29 cellular contexts compared by ENCODE assay signal in genomic region chr15:62561572-62561970, GRCh38.
A peak's percentile ranks its signal among the peaks of the same experiment; 100 is the strongest.
DNase-seq lines count a peak whose midpoint lies in the region; ATAC-seq and TF ChIP-seq lines count a peak whose summit lies in the region.
"Had no signal": no experiment of that assay in that cellular context is flagged by ENCODE, and none has a peak within 500 bp of the region (broad histone marks: within the 10 kb centered on the region; RNA-seq: fewer than 3 reads in every experiment).

No MANE protein-coding gene starts in this region.

- no peak overlapping the region for H2AFZ ChIP-seq in mammary epithelial cell (ENCODE audit: low read depth, low read length)

- H3K9ac ChIP-seq in mammary epithelial cell (ENCODE audit: insufficient read depth, low read length) (no peak overlapping the region), subcutaneous abdominal adipose tissue (ENCODE audit: low read length in 5 of 5) (peak overlapping the region in 1 of 5 donors; percentile 45)
- H3K9ac ChIP-seq: KMS-11 had no signal

- TF ChIP-seq EP300 in esophagus muscularis mucosa (IDR thresholded peaks at IDR 0.05): no peak

- ATAC-seq in HG02840 (IDR thresholded peaks at IDR 0.05; ENCODE audit: low FRiP score, unreplicated experiment) (no peak), GM18498 (IDR thresholded peaks at IDR 0.05; ENCODE audit: unreplicated experiment) (no peak)

- H3K9me3 Mint-ChIP-seq in nephron: no peaks in the 10 kb centered on the region
- H3K9me3 Mint-ChIP-seq: activated naive CD4-positive, alpha-beta T cell treated with anti-CD3 and anti-CD28 coated beads for 36 hours; activated T-helper 1 cell treated with anti-CD3 and anti-CD28 coated beads, Interleukin-12 subunit alpha, Interleukin-12 subunit beta, Interleukin-2, Interleukin-4 antibody, amounts not matched to agents 30 ng/mL and 10 ng/mL and 1 ng/mL, durations not matched to agents 14 hours and 24 hours and 36 hours; brain had no signal

- peaks cover 8% of the 10 kb centered on the region for H3K27me3 Mint-ChIP-seq in nephron (ENCODE audit: low read depth)
- H3K27me3 Mint-ChIP-seq: brain had no signal

- no peak overlapping the region for H3K4me3 Mint-ChIP-seq in nephron
- H3K4me3 Mint-ChIP-seq: activated naive CD4-positive, alpha-beta T cell treated with anti-CD3 and anti-CD28 coated beads for 36 hours; activated T-helper 1 cell treated with anti-CD3 and anti-CD28 coated beads, Interleukin-12 subunit alpha, Interleukin-12 subunit beta, Interleukin-2, Interleukin-4 antibody, amounts not matched to agents 30 ng/mL and 10 ng/mL and 1 ng/mL, durations not matched to agents 14 hours and 24 hours and 36 hours; CD14-positive monocyte had no signal

- in situ Hi-C loops in mammary epithelial cell (cut with MboI; ENCODE audit: low sequenced_read_pairs in 2 of 2): no loop called here

- no TSS peak for BruUV-seq in mammary epithelial cell (replicated peaks; lab: Mats Ljungman, UMichigan)

- no peaks in the 10 kb centered on the region for H3K79me2 ChIP-seq in mammary epithelial cell (ENCODE audit: insufficient read depth, low read length)

- H3K36me3 ChIP-seq in breast epithelium (no peaks in the 10 kb centered on the region), mammary epithelial cell (ENCODE audit: insufficient read depth, low read length) (no peaks in the 10 kb centered on the region), esophagus muscularis mucosa (no peaks in the 10 kb centered on the region), subcutaneous abdominal adipose tissue (ENCODE audit: control insufficient read depth in 5 of 5, insufficient read depth in 5 of 5, low read length in 5 of 5) (no peaks in the 10 kb centered on the region)
- H3K36me3 ChIP-seq: adrenal gland, lower lobe of right lung, vagina had no signal

- H3K4me1 ChIP-seq in breast epithelium: no peaks in the 10 kb centered on the region
- peaks cover 9% of the 10 kb centered on the region for H3K4me1 ChIP-seq in mammary epithelial cell (ENCODE audit: insufficient read depth, low read length)
- H3K4me1 ChIP-seq in esophagus muscularis mucosa: peaks cover 0 to 12% (median 9%) of the 10 kb centered on the region in 4 donors
- peaks cover 2 to 57% (median 55%) of the 10 kb centered on the region in 5 donors for H3K4me1 ChIP-seq in subcutaneous abdominal adipose tissue (ENCODE audit: control insufficient read depth in 5 of 5, insufficient read depth in 5 of 5, low read length in 5 of 5)
- H3K4me1 ChIP-seq: adrenal gland had no signal

- peak overlapping the region in 2 of 3 donors; percentile 22 to 28 for H3K4me3 ChIP-seq in breast epithelium
- H3K4me3 ChIP-seq in mammary epithelial cell (replicated peaks in 1 of 3; ENCODE audit: insufficient read depth in 1 of 3, low read depth in 2 of 3, low read length in 3 of 3): no peak overlapping the region
- H3K4me3 ChIP-seq in esophagus muscularis mucosa: peak overlapping the region; percentile 3 to 20 (median 18)
- H3K4me3 ChIP-seq in subcutaneous abdominal adipose tissue (ENCODE audit: low read depth in 1 of 5, low read length in 5 of 5): peak overlapping the region in 4 of 5 donors; percentile 19 to 61 (median 51)
- H3K4me3 ChIP-seq: lower lobe of right lung, smooth muscle cell had no signal

- TF ChIP-seq POLR2A in breast epithelium (IDR thresholded peaks at IDR 0.05) (no peak), esophagus muscularis mucosa (IDR thresholded peaks at IDR 0.05; ENCODE audit: low read depth) (no peak), erythroblast (IDR thresholded peaks at IDR 0.05; ENCODE audit: low read length) (no peak)

- DNase-seq in breast epithelium (ENCODE audit: low spot score in 2 of 2): no peak
- DNase-seq in mammary epithelial cell: no peak
- no peak for DNase-seq in esophagus muscularis mucosa (ENCODE audit: extremely low spot score)
- DNase-seq in erythroblast (lab: John Stamatoyannopoulos, UW): no peak
- DNase-seq: activated CD4-positive, alpha-beta T cell treated with anti-CD3 and anti-CD28 coated beads, Interleukin-2, amount 50 U/mL, for 48 hours; activated CD8-positive, alpha-beta memory T cell treated with anti-CD3 and anti-CD28 coated beads, Interleukin-2, amount 50 U/mL, for 4 hours; activated naive CD4-positive, alpha-beta T cell treated with anti-CD3 and anti-CD28 coated beads for 36 hours; effector CD8-positive, alpha-beta T cell; foreskin melanocyte; hypothalamus; lower lobe of right lung; NCI-H1417; NCI-H2029 treated with DMSO at 0.1 percent for 48 hours; NCI-H345; NCI-H774; RPMI8226; stimulated activated CD4-positive, alpha-beta T cell treated with anti-CD3 and anti-CD28 coated beads, Interleukin-1b, Interleukin-23, amount 100 ng/mL, for 48 hours had no signal

- H3K27ac Mint-ChIP-seq in nephron: peak overlapping the region; percentile 23 to 27 (median 25)
- H3K27ac Mint-ChIP-seq: activated naive CD4-positive, alpha-beta T cell treated with anti-CD3 and anti-CD28 coated beads for 36 hours; activated T-helper 1 cell treated with anti-CD3 and anti-CD28 coated beads, Interleukin-12 subunit alpha, Interleukin-12 subunit beta, Interleukin-2, Interleukin-4 antibody, amounts not matched to agents 30 ng/mL and 10 ng/mL and 1 ng/mL, durations not matched to agents 14 hours and 24 hours and 36 hours; CD14-positive monocyte had no signal

- 95% methylated on average over 8 of the region's 8 CpGs for whole genome bisulfite sequencing in mammary epithelial cell (ENCODE audit: low coverage, missing lambda C conversion rate)
- 85% methylated on average over 8 of the region's 8 CpGs for WGBS in esophagus muscularis mucosa

- H3K4me2 ChIP-seq in mammary epithelial cell (ENCODE audit: insufficient read depth, low read depth, low read length): no peak overlapping the region
- H3K4me2 ChIP-seq: KMS-11, smooth muscle cell had no signal

- dilution Hi-C loops in mammary epithelial cell (cut with HindIII; ENCODE audit: low sequenced_read_pairs): no loop called here

- no peaks in the 10 kb centered on the region for H3K9me3 ChIP-seq in breast epithelium
- no peaks in the 10 kb centered on the region for H3K9me3 ChIP-seq in mammary epithelial cell (replicated peaks; ENCODE audit: insufficient read depth, low read length)
- H3K9me3 ChIP-seq in esophagus muscularis mucosa: no peaks in the 10 kb centered on the region
- H3K9me3 ChIP-seq in subcutaneous abdominal adipose tissue (ENCODE audit: control insufficient read depth in 5 of 5, low read length in 5 of 5): no peaks in the 10 kb centered on the region
- H3K9me3 ChIP-seq: adrenal gland, lower lobe of right lung, vagina had no signal

- CTCF ChIA-PET in mammary epithelial cell (lab: Charles Lee; ENCODE audit: low non-redundant PET): no interaction called here

- peaks cover 7% of the 10 kb centered on the region for H3K36me3 Mint-ChIP-seq in nephron (ENCODE audit: low read depth)
- H3K36me3 Mint-ChIP-seq: CD14-positive monocyte had no signal

- TF ChIP-seq CTCF in breast epithelium (IDR thresholded peaks at IDR 0.05): no peak
- TF ChIP-seq CTCF in mammary epithelial cell (conservative IDR thresholded peaks at IDR 0.05 in 1 of 2, IDR thresholded peaks at IDR 0.05 in 1 of 2; ENCODE audit: extremely low read depth in 1 of 2, insufficient read depth in 1 of 2, low read depth in 1 of 2, low read length in 2 of 2): no peak
- TF ChIP-seq CTCF in esophagus muscularis mucosa (IDR thresholded peaks at IDR 0.05): no peak
- TF ChIP-seq CTCF in nephron (IDR thresholded peaks at IDR 0.05; ENCODE audit: unreplicated experiment in 3 of 3): no peak

- H4K20me1 ChIP-seq in mammary epithelial cell (ENCODE audit: insufficient read depth, low read length): no peaks in the 10 kb centered on the region

- H3K27me3 ChIP-seq in breast epithelium (no peaks in the 10 kb centered on the region), mammary epithelial cell (ENCODE audit: insufficient read depth, low read length) (no peaks in the 10 kb centered on the region), esophagus muscularis mucosa (no peaks in the 10 kb centered on the region), subcutaneous abdominal adipose tissue (ENCODE audit: control insufficient read depth in 5 of 5, insufficient read depth in 4 of 5, low read length in 5 of 5) (no peaks in the 10 kb centered on the region)
- H3K27me3 ChIP-seq: adrenal gland, vagina had no signal

- H3K4me1 Mint-ChIP-seq in nephron: peaks cover 63% of the 10 kb centered on the region
- H3K4me1 Mint-ChIP-seq: CD14-positive monocyte had no signal

- H3K27ac ChIP-seq in breast epithelium (no peak overlapping the region), mammary epithelial cell (ENCODE audit: insufficient read depth, low read depth, low read length) (no peak overlapping the region), esophagus muscularis mucosa (replicated peaks in 1 of 4) (peak overlapping the region in 2 of 4 donors; percentile 13 to 26), subcutaneous abdominal adipose tissue (ENCODE audit: low read depth, low read length) (peak overlapping the region; percentile 30)
- H3K27ac ChIP-seq: 22Rv1, KMS-11, lower lobe of right lung, vagina had no signal

- intact Hi-C loops in breast epithelium (cut with DNase I; ENCODE audit: low total_unique reads): no loop called here
- intact Hi-C loops in mammary epithelial cell (cut with micrococcal nuclease): no loop called here
- intact Hi-C loops in esophagus muscularis mucosa (cut with DNase I): no loop called here

Comparison
In these comparisons a context has a peak if more than half of its experiments do, and no peak if none do; other contexts are left out.
1. H3K4me3 ChIP-seq: peak in breast epithelium (2 of 3), esophagus muscularis mucosa (4 of 4) and subcutaneous abdominal adipose tissue (4 of 5); none in mammary epithelial cell (0 of 3).